ENCODE assay signal across 28 cellular contexts in the genomic region with DNA sequence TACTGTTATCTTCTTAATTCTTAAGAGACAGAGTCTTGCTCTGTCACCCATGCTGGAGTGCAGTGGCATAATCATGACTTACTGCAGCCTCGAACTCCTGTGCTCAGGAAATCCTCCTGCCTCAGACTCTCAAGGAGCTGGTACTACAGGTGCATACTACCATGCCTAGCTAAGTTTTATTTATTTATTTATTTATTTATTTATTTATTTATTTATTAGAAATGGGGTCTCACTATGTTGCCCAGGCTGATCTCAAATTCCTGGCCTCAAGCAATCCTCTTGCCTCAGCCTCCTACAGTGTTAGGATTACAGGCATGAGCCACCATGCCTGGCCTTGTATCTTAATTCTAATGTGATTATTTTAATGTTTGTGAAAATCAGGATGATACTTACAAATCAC.
"Had no signal": no experiment of that assay in that cellular context is flagged by ENCODE, and none has a peak within 500 bp of the region (broad histone marks: within the 10 kb centered on the region; RNA-seq: fewer than 3 reads in every experiment).

No MANE protein-coding gene starts in this region.

- H2AFZ ChIP-seq: hepatocyte had no signal

- H3K4me1 ChIP-seq: colonic mucosa, esophagus muscularis mucosa, esophagus squamous epithelium, foreskin keratinocyte, gastrocnemius medialis, gastroesophageal sphincter, heart left ventricle, heart right ventricle had no signal

- H3K27me3 ChIP-seq: colonic mucosa, esophagus muscularis mucosa, esophagus squamous epithelium, foreskin keratinocyte, gastrocnemius medialis, gastroesophageal sphincter, heart left ventricle, heart right ventricle, hepatocyte had no signal

- H3K79me2 ChIP-seq: hepatocyte had no signal

- H3K27ac ChIP-seq: colonic mucosa, coronary artery, dorsolateral prefrontal cortex, epithelial cell of prostate, esophagus muscularis mucosa, esophagus squamous epithelium, foreskin keratinocyte, gastrocnemius medialis, gastroesophageal sphincter, heart left ventricle, heart right ventricle, hepatocyte had no signal

- ATAC-seq: effector memory CD8-positive, alpha-beta T cell; esophagus mucosa; foreskin keratinocyte; gastrocnemius medialis; gastroesophageal sphincter; heart left ventricle; heart right ventricle had no signal

- FAIRE-seq: endometrium, endothelial cell of umbilical vein, frontal cortex had no signal

- H3K4me2 ChIP-seq: hepatocyte had no signal

- DNase-seq: colonic mucosa; cortex of kidney; dermis blood vessel endothelial cell; dorsolateral prefrontal cortex; effector CD4-positive, alpha-beta T cell; effector CD8-positive, alpha-beta T cell; effector memory CD4-positive, alpha-beta T cell; effector memory CD8-positive, alpha-beta T cell; endodermal cell; erythroblast; esophagus squamous epithelium; foreskin fibroblast; foreskin keratinocyte; foreskin melanocyte; gastrocnemius medialis; glutamatergic neuron; head of caudate nucleus; heart left ventricle; heart right ventricle had no signal

- H3K36me3 ChIP-seq: colonic mucosa had no signal

- H3K9me3 ChIP-seq: colonic mucosa, esophagus muscularis mucosa, esophagus squamous epithelium, gastrocnemius medialis, gastroesophageal sphincter, heart left ventricle, heart right ventricle had no signal

- H3K4me3 ChIP-seq: colonic mucosa, coronary artery, dorsolateral prefrontal cortex, esophagus muscularis mucosa, esophagus squamous epithelium, gastrocnemius medialis, gastroesophageal sphincter, heart left ventricle, heart right ventricle, hepatocyte had no signal
